In the genomic region with DNA sequence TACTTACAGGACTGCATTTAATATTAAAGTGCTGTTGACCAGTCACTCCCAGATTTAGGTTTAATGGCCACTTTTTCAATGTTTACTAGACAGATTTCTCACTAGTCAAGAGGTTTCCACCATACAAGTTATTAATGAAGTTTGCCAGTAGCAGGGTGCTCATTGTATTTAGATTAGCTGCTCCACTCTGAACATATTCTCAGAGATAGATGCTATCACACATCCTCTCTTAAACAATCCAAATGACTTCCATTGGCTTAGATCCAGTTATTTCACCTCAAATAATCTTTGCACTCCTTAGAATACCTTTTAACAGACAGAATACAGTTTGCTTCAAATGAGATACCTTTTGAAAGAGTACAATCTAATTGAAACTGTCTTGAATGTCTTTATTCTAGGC, we compare ENCODE assay signal across 30 cellular contexts.
"Had no signal": no experiment of that assay in that cellular context is flagged by ENCODE, and none has a peak within 500 bp of the region (broad histone marks: within the 10 kb centered on the region; RNA-seq: fewer than 3 reads in every experiment).

No MANE protein-coding gene starts in this region.

- H3K4me3 ChIP-seq: left lung, psoas muscle, skin epidermis, stomach, suprapubic skin, thoracic aorta, tibial artery, upper lobe of right lung had no signal

- FAIRE-seq: islet of Langerhans, urothelium cell line had no signal

- H3K27me3 ChIP-seq: left lung, stomach, suprapubic skin, tibial artery, upper lobe of right lung had no signal

- H3K9me3 ChIP-seq: left lung, stomach, suprapubic skin, thoracic aorta, tibial artery, upper lobe of right lung had no signal

- H3K79me2 ChIP-seq: parathyroid adenoma had no signal

- H3K27ac ChIP-seq: left lung, parathyroid adenoma, psoas muscle, skin epidermis, stomach, suprapubic skin, thoracic aorta, tibial artery, upper lobe of right lung had no signal

- ATAC-seq: left colon; left lung; naive thymus-derived CD8-positive, alpha-beta T cell; psoas muscle; right cardiac atrium; sciatic nerve; stimulated activated naive B cell treated with anti-CD40 and anti-IgM and Interleukin-4, amounts not matched to agents 10 μg/mL and 1 μg/mL and 100 μg/mL, for 72 hours; stimulated activated naive CD8-positive, alpha-beta T cell treated with anti-CD3 and anti-CD28 coated beads, Interleukin-15, Interleukin-2, amounts not matched to agents 100 U/mL and 50 U/mL, for 24 hours; upper lobe of right lung had no signal

- H2AFZ ChIP-seq: parathyroid adenoma had no signal

- DNase-seq: head of caudate nucleus; hypothalamus; immature natural killer cell; kidney; left colon; left lung; mammary epithelial cell; mesenchymal stem cell; naive thymus-derived CD8-positive, alpha-beta T cell; nucleus accumbens; psoas muscle; retina; right cardiac atrium; stimulated activated CD4-positive, alpha-beta T cell treated with anti-CD3 and anti-CD28 coated beads, Interleukin-12 subunit alpha, Interleukin-12 subunit beta, amount 100 ng/mL, for 4 hours; stimulated activated CD4-positive, alpha-beta T cell treated with anti-CD3 and anti-CD28 coated beads, Interleukin-15, amount 100 ng/mL, for 24 hours; stimulated activated CD4-positive, alpha-beta T cell treated with anti-CD3 and anti-CD28 coated beads, Interleukin-2, amount 100 ng/mL, for 24 hours; stimulated activated CD4-positive, alpha-beta T cell treated with anti-CD3 and anti-CD28 coated beads, Interleukin-4, amount 100 ng/mL, for 1 hour; stimulated activated naive B cell treated with anti-CD40 and anti-IgM and Interleukin-4, amounts not matched to agents 10 μg/mL and 1 μg/mL and 100 μg/mL, for 72 hours; stimulated activated naive CD8-positive, alpha-beta T cell treated with anti-CD3 and anti-CD28 coated beads, Interleukin-15, Interleukin-2, amounts not matched to agents 100 U/mL and 50 U/mL, for 24 hours; stomach; tibial artery; trophoblast cell; upper lobe of right lung had no signal

- H3K36me3 ChIP-seq: left lung, stomach, suprapubic skin, thoracic aorta, tibial artery, upper lobe of right lung had no signal

- H3K9ac ChIP-seq: parathyroid adenoma had no signal

- H3K4me1 ChIP-seq: left lung, parathyroid adenoma, psoas muscle, stomach, suprapubic skin, tibial artery, upper lobe of right lung had no signal
